ENCODE assay signal across 8 cellular contexts in the genomic region with DNA sequence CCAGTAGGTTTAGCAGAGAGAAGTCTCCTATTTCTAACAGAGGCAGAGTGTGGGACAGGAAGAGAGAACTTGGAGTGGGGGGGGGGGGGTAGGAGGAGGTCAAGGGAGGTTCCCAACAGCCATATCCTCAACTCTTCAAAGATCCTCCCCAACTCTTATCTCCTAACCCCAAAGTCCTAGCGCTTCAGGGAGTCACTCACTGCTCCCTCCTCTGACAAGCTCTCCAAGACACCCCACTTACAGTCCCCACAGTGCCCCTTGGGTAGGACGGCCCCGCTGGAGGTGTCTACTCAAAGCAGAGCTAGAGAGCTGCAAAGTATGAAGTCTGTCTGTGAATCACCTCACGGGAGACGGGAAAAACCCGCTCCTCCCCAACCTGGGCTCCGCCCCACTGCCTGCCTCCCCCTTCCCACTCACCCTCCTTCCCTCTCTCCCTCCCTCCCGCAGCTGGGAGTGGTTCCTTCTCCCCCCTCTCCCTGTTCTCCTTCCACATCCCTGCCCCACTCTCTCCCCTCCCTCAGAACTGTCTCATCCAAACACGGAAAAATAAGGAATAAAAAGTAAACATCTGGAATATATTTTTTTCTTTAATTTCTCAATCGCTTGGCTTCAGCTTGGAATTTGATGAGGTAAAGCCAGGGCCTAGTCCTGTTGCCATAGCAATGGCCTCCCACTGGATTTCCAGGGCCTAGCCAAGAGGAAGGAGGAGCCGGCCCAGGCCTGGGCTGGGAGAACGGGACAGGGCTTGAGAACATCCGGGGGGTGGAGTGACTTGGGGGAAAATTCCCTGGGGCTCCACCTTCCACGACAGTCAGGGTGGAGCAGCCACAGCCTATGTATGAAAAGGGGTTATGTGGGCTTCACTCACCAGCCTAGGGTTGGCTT.
DNase-seq lines count a peak whose midpoint lies in the region; ATAC-seq lines count a peak whose summit lies in the region.

No MANE protein-coding gene starts in this region.

- H3K4me1 ChIP-seq in NT2/D1 (ENCODE audit: insufficient read depth, insufficient read length), result peaks cover 20% of the 10 kb centered on the region

- peak overlapping the region; percentile 84 for H3K27ac ChIP-seq in cingulate gyrus (ENCODE audit: low read depth, low read length)

- peaks cover 28% of the 10 kb centered on the region for H3K36me3 Mint-ChIP-seq in stimulated activated memory B cell treated with anti-CD40 and anti-IgM and Interleukin-4, amounts not matched to agents 10 μg/mL and 1 μg/mL and 100 μg/mL, for 72 hours

- H3K9ac ChIP-seq in NT2/D1 (ENCODE audit: insufficient read length, low read depth), result peak overlapping the region; percentile 70

- ATAC-seq in stimulated activated memory B cell treated with anti-CD40 and anti-IgM and Interleukin-4, amounts not matched to agents 10 μg/mL and 1 μg/mL and 100 μg/mL, for 72 hours, result no peak
- ATAC-seq in GM21390 (IDR thresholded peaks at IDR 0.05; ENCODE audit: unreplicated experiment), result no peak

- DNase-seq in stimulated activated CD4-positive, alpha-beta T cell treated with anti-CD3 and anti-CD28 coated beads, Interleukin-1b, Interleukin-23, amount 100 ng/mL, for 48 hours, result peak; percentile 20
- DNase-seq in stimulated activated CD4-positive, alpha-beta T cell treated with anti-CD3 and anti-CD28 coated beads, Interleukin-2, amount 100 ng/mL, for 48 hours, result no peak
- DNase-seq in NT2/D1 (ENCODE audit: low read depth, low spot score) (no peak), kidney glomerular epithelial cell (lab: John Stamatoyannopoulos, UW) (peak; percentile 90), smooth muscle cell of the brain vasculature (ENCODE audit: low read depth, low spot score) (peak; percentile 80)

- H3K27ac Mint-ChIP-seq in stimulated activated memory B cell treated with anti-CD40 and anti-IgM and Interleukin-4, amounts not matched to agents 10 μg/mL and 1 μg/mL and 100 μg/mL, for 72 hours, result no peak overlapping the region

- peaks cover 59% of the 10 kb centered on the region for H3K36me3 ChIP-seq in NT2/D1 (ENCODE audit: insufficient read depth, insufficient read length, low read length)

- H3K9me3 ChIP-seq in NT2/D1 (ENCODE audit: insufficient read depth, low read length), result no peaks in the 10 kb centered on the region

- H3K27me3 Mint-ChIP-seq in stimulated activated memory B cell treated with anti-CD40 and anti-IgM and Interleukin-4, amounts not matched to agents 10 μg/mL and 1 μg/mL and 100 μg/mL, for 72 hours, result no peaks in the 10 kb centered on the region

- H3K4me1 Mint-ChIP-seq in stimulated activated memory B cell treated with anti-CD40 and anti-IgM and Interleukin-4, amounts not matched to agents 10 μg/mL and 1 μg/mL and 100 μg/mL, for 72 hours, result peaks cover 46% of the 10 kb centered on the region

- no peaks in the 10 kb centered on the region for H3K9me3 Mint-ChIP-seq in stimulated activated memory B cell treated with anti-CD40 and anti-IgM and Interleukin-4, amounts not matched to agents 10 μg/mL and 1 μg/mL and 100 μg/mL, for 72 hours

- H3K4me3 ChIP-seq in NT2/D1 (ENCODE audit: insufficient read length, low read depth), result peak overlapping the region; percentile 84

- H3K4me3 Mint-ChIP-seq in stimulated activated memory B cell treated with anti-CD40 and anti-IgM and Interleukin-4, amounts not matched to agents 10 μg/mL and 1 μg/mL and 100 μg/mL, for 72 hours, result no peak overlapping the region

- no peaks in the 10 kb centered on the region for H3K27me3 ChIP-seq in NT2/D1 (ENCODE audit: insufficient read depth, insufficient read length)

Comparison
In these comparisons a context has a peak if more than half of its experiments do, and no peak if none do; other contexts are left out.
1. DNase-seq: peak in stimulated activated CD4-positive, alpha-beta T cell treated with anti-CD3 and anti-CD28 coated beads, Interleukin-1b, Interleukin-23, amount 100 ng/mL, for 48 hours (single experiment), kidney glomerular epithelial cell (single experiment) and smooth muscle cell of the brain vasculature (single experiment); none in stimulated activated CD4-positive, alpha-beta T cell treated with anti-CD3 and anti-CD28 coated beads, Interleukin-2, amount 100 ng/mL, for 48 hours (0 of 2) and NT2/D1 (single experiment).